ENCODE assay signal across 19 cellular contexts in the genomic region with DNA sequence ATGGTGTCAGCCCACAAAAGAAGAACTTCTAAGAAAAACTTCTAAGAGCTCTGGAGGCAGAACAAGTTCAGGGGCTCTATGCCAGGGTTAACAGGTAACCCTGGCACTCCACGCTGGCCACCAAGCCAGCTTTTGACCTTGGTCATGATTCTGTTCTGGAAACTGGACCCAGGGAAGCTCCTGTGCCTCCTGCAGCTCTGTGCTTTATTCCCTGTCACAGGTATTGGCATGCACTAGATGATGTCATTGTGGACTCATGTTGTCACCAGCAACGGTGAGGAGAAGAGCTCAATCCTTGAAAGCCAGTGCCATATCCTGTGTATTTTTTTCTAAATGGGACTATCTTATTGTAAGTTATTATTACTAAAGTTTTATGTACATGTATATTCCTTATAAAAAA.
"Had no signal": no experiment of that assay in that cellular context is flagged by ENCODE, and none has a peak within 500 bp of the region (broad histone marks: within the 10 kb centered on the region; RNA-seq: fewer than 3 reads in every experiment).

No MANE protein-coding gene starts in this region.

- H3K36me3 Mint-ChIP-seq: activated CD4-positive, alpha-beta memory T cell treated with anti-CD3 and anti-CD28 coated beads for 36 hours; neural progenitor cell had no signal

- H3K4me3 ChIP-seq: coronary artery, neural progenitor cell, thyroid gland had no signal

- H3K4me2 ChIP-seq: neural progenitor cell had no signal

- H3K27me3 Mint-ChIP-seq: activated CD4-positive, alpha-beta memory T cell treated with anti-CD3 and anti-CD28 coated beads for 36 hours had no signal

- H2AFZ ChIP-seq: neural progenitor cell had no signal

- H3K4me3 Mint-ChIP-seq: activated CD4-positive, alpha-beta memory T cell treated with anti-CD3 and anti-CD28 coated beads for 36 hours; activated naive CD8-positive, alpha-beta T cell; activated T-cell treated with anti-CD3 and anti-CD28 coated beads, Interleukin-2, amount 50 U/mL, for 72 hours; central memory CD8-positive, alpha-beta T cell; neural progenitor cell had no signal

- H3K36me3 ChIP-seq: neural progenitor cell, thyroid gland had no signal

- H3K4me1 ChIP-seq: neural progenitor cell had no signal

- H3K27ac Mint-ChIP-seq: activated CD4-positive, alpha-beta memory T cell treated with anti-CD3 and anti-CD28 coated beads for 36 hours; activated naive CD8-positive, alpha-beta T cell; activated T-cell treated with anti-CD3 and anti-CD28 coated beads, Interleukin-2, amount 50 U/mL, for 72 hours; neural progenitor cell had no signal

- H3K9me3 Mint-ChIP-seq: activated CD4-positive, alpha-beta memory T cell treated with anti-CD3 and anti-CD28 coated beads for 36 hours; activated T-cell treated with anti-CD3 and anti-CD28 coated beads, Interleukin-2, amount 50 U/mL, for 72 hours; central memory CD8-positive, alpha-beta T cell; neural progenitor cell had no signal

- H3K9ac ChIP-seq: neural progenitor cell had no signal

- H3K9me3 ChIP-seq: thyroid gland had no signal

- H3K27me3 ChIP-seq: neural progenitor cell, thyroid gland had no signal

- H3K27ac ChIP-seq: coronary artery, neural progenitor cell, thyroid gland had no signal

- FAIRE-seq: frontal cortex had no signal

- H3K4me1 Mint-ChIP-seq: central memory CD8-positive, alpha-beta T cell had no signal

- DNase-seq: activated CD4-positive, alpha-beta memory T cell treated with anti-CD3 and anti-CD28 coated beads for 36 hours; activated CD4-positive, alpha-beta T cell treated with anti-CD3 and anti-CD28 coated beads for 1 hour; activated CD8-positive, alpha-beta memory T cell treated with anti-CD3 and anti-CD28 coated beads, Interleukin-2, amount 50 U/mL, for 48 hours; activated gamma-delta T cell treated with Interleukin-2 at 50 U/mL for 16 hours; activated T-cell treated with anti-CD3 and anti-CD28 coated beads, Interleukin-2, amount 50 U/mL, for 72 hours; amniotic stem cell; effector CD4-positive, alpha-beta T cell; head of caudate nucleus; left cardiac atrium; stimulated activated CD4-positive, alpha-beta T cell treated with anti-CD3 and anti-CD28 coated beads, Interleukin-12 subunit alpha, Interleukin-12 subunit beta, amount 100 ng/mL, for 4 hours; stimulated activated CD4-positive, alpha-beta T cell treated with anti-CD3 and anti-CD28 coated beads, Interleukin-2, amount 100 ng/mL, for 24 hours; T-helper 1 cell; T1000; thyroid gland had no signal
